ENCODE assay signal across 10 cellular contexts in the genomic region with DNA sequence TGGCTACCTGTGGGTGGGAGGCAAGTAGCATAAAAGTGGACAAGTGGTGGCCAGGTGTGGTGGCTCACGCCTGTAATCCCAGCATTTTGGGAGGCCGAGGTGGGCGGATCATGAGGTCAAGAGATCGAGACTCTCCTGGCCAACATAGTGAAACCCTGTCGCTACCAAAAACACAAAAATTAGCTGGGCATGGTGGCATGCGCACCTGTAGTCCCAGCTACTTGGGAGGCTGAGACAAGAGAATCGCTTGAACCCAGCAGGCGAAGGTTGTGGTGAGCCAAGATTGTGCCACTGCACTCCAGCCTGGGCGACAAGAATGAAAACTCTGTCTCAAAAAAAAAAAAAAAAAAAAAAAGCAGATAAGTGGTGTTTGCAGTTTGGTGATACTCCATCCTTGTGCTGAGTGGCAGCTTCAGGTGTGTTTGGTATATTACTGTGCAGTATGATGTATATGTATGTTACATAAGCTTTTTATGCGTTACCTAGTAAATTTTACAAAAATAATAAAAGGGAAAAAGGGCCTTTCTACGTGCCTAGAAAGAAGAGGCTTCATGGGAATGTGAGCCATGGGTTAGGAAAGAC. TPM values are rescaled to one million over a fixed set of nuclear protein-coding genes. Genes with fewer than 3 reads are reported as not detected.
DNase-seq lines count a peak whose midpoint lies in the region; ATAC-seq and TF ChIP-seq lines count a peak whose summit lies in the region.
"Had no signal": no experiment of that assay in that cellular context is flagged by ENCODE, and none has a peak within 500 bp of the region (broad histone marks: within the 10 kb centered on the region; RNA-seq: fewer than 3 reads in every experiment).

No MANE protein-coding gene starts in this region.

- ATAC-seq in heart right ventricle: peak in 1 of 8 donors; percentile 5
- ATAC-seq in Right ventricle myocardium inferior: no peak
- ATAC-seq in upper lobe of right lung: no peak

- peak overlapping the region; percentile 100 for H3K27ac Mint-ChIP-seq in T-helper 1 cell treated with Interleukin-12 subunit alpha and Interleukin-12 subunit beta and Interleukin-4 antibody, amounts not matched to agents 30 μg/mL and 1 μg/mL, for 36 hours

- peaks cover 57% of the 10 kb centered on the region for H3K4me1 Mint-ChIP-seq in T-helper 1 cell treated with Interleukin-12 subunit alpha and Interleukin-12 subunit beta and Interleukin-4 antibody, amounts not matched to agents 30 μg/mL and 1 μg/mL, for 36 hours (ENCODE audit: low read depth)

- peak overlapping the region; percentile 42 to 74 for H3K9ac ChIP-seq in liver (ENCODE audit: low read depth in 1 of 2, low read length in 2 of 2)

- no peaks in the 10 kb centered on the region for H3K27me3 ChIP-seq in heart right ventricle
- H3K27me3 ChIP-seq in liver (ENCODE audit: control insufficient read depth in 4 of 4, insufficient read depth in 4 of 4, low read length in 3 of 4): no peaks in the 10 kb centered on the region
- no peaks in the 10 kb centered on the region for H3K27me3 ChIP-seq in upper lobe of right lung

- H3K27ac ChIP-seq in heart right ventricle: peak overlapping the region; percentile 75 to 97 (median 86)
- peak overlapping the region; percentile 67 to 87 for H3K27ac ChIP-seq in liver (ENCODE audit: low read depth in 1 of 2, low read length in 2 of 2)
- H3K27ac ChIP-seq in upper lobe of right lung: peak overlapping the region; percentile 72
- H3K27ac ChIP-seq: C4-2B, epithelial cell of prostate had no signal

- peak overlapping the region; percentile 99 for H3K4me3 Mint-ChIP-seq in T-helper 1 cell treated with Interleukin-12 subunit alpha and Interleukin-12 subunit beta and Interleukin-4 antibody, amounts not matched to agents 30 μg/mL and 1 μg/mL, for 36 hours

- H3K27me3 Mint-ChIP-seq in T-helper 1 cell treated with Interleukin-12 subunit alpha and Interleukin-12 subunit beta and Interleukin-4 antibody, amounts not matched to agents 30 μg/mL and 1 μg/mL, for 36 hours (ENCODE audit: low read depth): no peaks in the 10 kb centered on the region

- intact Hi-C loops in heart right ventricle (cut with DNase I): loop anchor here in 4 of 10 donors (2.0 to 10.0 kb wide), 4 partner anchors 15 to 265 kb away; partner anchors contain the start of genes GH1 (in 2 of the 4) and CSHL1 (in 1 of the 4)
- intact Hi-C loops in Right ventricle myocardium inferior (cut with DNase I): no loop called here
- intact Hi-C loops in upper lobe of right lung (cut with DNase I): loop anchor here (10.0 kb wide), 1 partner anchor 105 kb away; the partner anchor contains the start of genes CSHL1 and GH1

- no peaks in the 10 kb centered on the region for H3K9me3 Mint-ChIP-seq in T-helper 1 cell treated with Interleukin-12 subunit alpha and Interleukin-12 subunit beta and Interleukin-4 antibody, amounts not matched to agents 30 μg/mL and 1 μg/mL, for 36 hours

- H3K4me1 ChIP-seq in heart right ventricle (peaks cover 0 to 62% (median 27%) of the 10 kb centered on the region in 9 donors), liver (ENCODE audit: control insufficient read depth in 4 of 4, insufficient read depth in 4 of 4, low read length in 3 of 4) (no peaks in the 10 kb centered on the region), upper lobe of right lung (peaks cover 24% of the 10 kb centered on the region)

- 71 to 74% methylated on average over 11 of the region's 11 CpGs for WGBS in heart right ventricle, 2 donors
- WGBS in liver: 71% methylated on average over 11 of the region's 11 CpGs

- TF ChIP-seq RAD21 in liver (IDR thresholded peaks at IDR 0.05): no peak

- peaks cover 7% of the 10 kb centered on the region for H3K36me3 Mint-ChIP-seq in T-helper 1 cell treated with Interleukin-12 subunit alpha and Interleukin-12 subunit beta and Interleukin-4 antibody, amounts not matched to agents 30 μg/mL and 1 μg/mL, for 36 hours (ENCODE audit: low read depth)

- TF ChIP-seq CTCF in heart right ventricle (IDR thresholded peaks at IDR 0.05): no peak
- TF ChIP-seq CTCF in liver (IDR thresholded peaks at IDR 0.05; ENCODE audit: low read depth, low read length, missing input control): no peak
- no peak for TF ChIP-seq CTCF in upper lobe of right lung (IDR thresholded peaks at IDR 0.05)

- DNase-seq in heart right ventricle (no peak), Right ventricle myocardium inferior (ENCODE audit: missing footprints) (no peak), upper lobe of right lung (no peak), NCI-H2081 (lab: John Stamatoyannopoulos, UW) (no peak), kidney glomerular epithelial cell (lab: John Stamatoyannopoulos, UW) (no peak)
- no peak for DNase-seq in stimulated activated CD4-positive, alpha-beta T cell treated with anti-CD3 and anti-CD28 coated beads, Interleukin-4, amount 100 ng/mL, for 1 hour

- no peaks in the 10 kb centered on the region for H3K36me3 ChIP-seq in heart right ventricle
- H3K36me3 ChIP-seq in liver (ENCODE audit: control insufficient read depth in 4 of 4, insufficient read depth in 3 of 4, low read depth in 1 of 4, low read length in 3 of 4): no peaks in the 10 kb centered on the region
- no peaks in the 10 kb centered on the region for H3K36me3 ChIP-seq in upper lobe of right lung

- H3K9me3 ChIP-seq in heart right ventricle: no peaks in the 10 kb centered on the region
- H3K9me3 ChIP-seq in liver (ENCODE audit: control insufficient read depth in 4 of 4, low read length in 3 of 4): no peaks in the 10 kb centered on the region
- no peaks in the 10 kb centered on the region for H3K9me3 ChIP-seq in upper lobe of right lung

- H3K4me3 ChIP-seq in heart right ventricle (peak overlapping the region; percentile 23 to 70 (median 58)), liver (ENCODE audit: low read depth in 1 of 3, low read length in 3 of 3) (peak overlapping the region in 2 of 3 donors; percentile 35 to 38), upper lobe of right lung (peak overlapping the region; percentile 50)

TF ChIP-seq in liver, 16 proteins besides CTCF, POLR2A, EP300 and RAD21:
- TF ChIP-seq REST (IDR thresholded peaks at IDR 0.05) (no peak), HNF4G (IDR thresholded peaks at IDR 0.05) (no peak), FOXA1 (IDR thresholded peaks at IDR 0.05) (no peak), JUND (IDR thresholded peaks at IDR 0.05) (no peak), GABPA (IDR thresholded peaks at IDR 0.05 in 1 of 2, conservative IDR thresholded peaks at IDR 0.05 in 1 of 2) (no peak), SP1 (IDR thresholded peaks at IDR 0.05) (no peak), NR2F2 (IDR thresholded peaks at IDR 0.05) (no peak), EGR1 (IDR thresholded peaks at IDR 0.05; ENCODE audit: low read depth in 2 of 2) (no peak)

RNA-seq across cellular contexts. Expression of gene ICAM2, which starts 0.9 kb away (rescaled TPM):
- total RNA-seq in heart right ventricle (10 to 100 TPM; 25.2 to 70.2 (median 32.4) TPM), Right ventricle myocardium inferior (38.0 TPM), liver (10 to 100 TPM; 10.1 to 17.5 TPM), upper lobe of right lung (70.5 TPM)
- polyA plus RNA-seq in heart right ventricle (100 to 1,000 TPM in 1 of 2 donors, 10 to 100 TPM in 1; 83.9 to 117 TPM), liver (10 to 100 TPM in 1 of 2 donors, 1 to 10 TPM in 1; 9.6 to 14.7 TPM)

RNA-seq across cellular contexts. Expression of gene PRR29, which starts 21.4 kb away (rescaled TPM):
- total RNA-seq in heart right ventricle: under 1 TPM in 6 of 10 donors, not detected in 4; 0.21 to 0.44 (median 0.29) TPM
- polyA plus RNA-seq in heart right ventricle: under 1 TPM; 0.29 to 0.66 TPM
- total RNA-seq in Right ventricle myocardium inferior: 0.51 TPM
- under 1 TPM in 1 of 2 donors, not detected in 1; 0.14 TPM for total RNA-seq in liver
- polyA plus RNA-seq in liver: under 1 TPM; 0.02 to 0.35 TPM
- total RNA-seq in upper lobe of right lung: 0.43 TPM

RNA-seq across cellular contexts. Expression of gene SCN4A, which starts 46.9 kb away (rescaled TPM):
- total RNA-seq in heart right ventricle: 1 to 10 TPM in 1 of 10 donors, under 1 TPM in 9; 0.19 to 2.4 (median 0.53) TPM
- polyA plus RNA-seq in heart right ventricle: 1 to 10 TPM in 1 of 2 donors, under 1 TPM in 1; 0.33 to 2.9 TPM
- 0.32 TPM for total RNA-seq in Right ventricle myocardium inferior
- total RNA-seq in liver: 1 to 10 TPM in 1 of 2 donors, under 1 TPM in 1; 0.70 to 1.3 TPM
- under 1 TPM; 0.04 to 0.15 TPM for polyA plus RNA-seq in liver
- total RNA-seq in upper lobe of right lung: not detected
